ENCODE assay signal across 8 cellular contexts in the genomic region with DNA sequence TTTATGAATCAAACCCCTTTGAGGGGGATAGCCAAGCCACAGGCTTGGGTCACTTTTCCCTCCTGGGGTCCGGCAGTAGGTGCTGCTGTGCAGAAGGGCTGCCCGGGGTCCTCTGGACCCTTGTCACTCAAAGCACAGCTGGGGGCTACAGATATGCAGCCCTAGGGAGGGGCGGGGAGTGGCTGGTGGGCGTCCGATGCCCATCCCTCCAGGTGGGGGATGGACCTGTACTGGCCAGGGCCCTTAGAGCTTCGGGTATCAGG. TPM values are rescaled to one million over a fixed set of nuclear protein-coding genes. Genes with fewer than 3 reads are reported as not detected.
DNase-seq lines count a peak whose midpoint lies in the region; TF ChIP-seq lines count a peak whose summit lies in the region.
"Had no signal": no experiment of that assay in that cellular context is flagged by ENCODE, and none has a peak within 500 bp of the region (broad histone marks: within the 10 kb centered on the region; RNA-seq: fewer than 3 reads in every experiment).

No MANE protein-coding gene starts in this region.

- H3K4me1 ChIP-seq in HUES64 (ENCODE audit: insufficient read depth, low read length): peaks cover 39% of the 10 kb centered on the region
- peaks cover 35 to 65% of the 10 kb centered on the region in 2 donors for H3K4me1 ChIP-seq in adrenal gland (replicated peaks in 1 of 2)
- H3K4me1 ChIP-seq in subcutaneous abdominal adipose tissue (ENCODE audit: control insufficient read depth in 5 of 5, insufficient read depth in 5 of 5, low read length in 5 of 5): peaks cover 0 to 81% (median 68%) of the 10 kb centered on the region in 5 donors

- POLR2A ChIA-PET in HEK293T (lab: Yijun Ruan, JAX): no interaction called here

- no peak for TF ChIP-seq POLR2A in adrenal gland (IDR thresholded peaks at IDR 0.05)

- TF ChIP-seq CTCF in adrenal gland (IDR thresholded peaks at IDR 0.05): no peak
- no peak for TF ChIP-seq CTCF in kidney epithelial cell (IDR thresholded peaks at IDR 0.05; ENCODE audit: insufficient read depth, low read length, poor library complexity, severe bottlenecking)

- H3K9me3 ChIP-seq in HUES64 (ENCODE audit: insufficient read depth, low read depth, low read length) (no peaks in the 10 kb centered on the region), adrenal gland (replicated peaks in 1 of 3) (no peaks in the 10 kb centered on the region), subcutaneous abdominal adipose tissue (ENCODE audit: control insufficient read depth in 5 of 5, low read length in 5 of 5) (no peaks in the 10 kb centered on the region)

- peak overlapping the region; percentile 71 for H3K4me3 ChIP-seq in HUES64 (ENCODE audit: low read length)
- peak overlapping the region in 3 of 4 donors; percentile 29 to 60 (median 42) for H3K4me3 ChIP-seq in adrenal gland
- peak overlapping the region; percentile 66 for H3K4me3 ChIP-seq in kidney epithelial cell (ENCODE audit: low read depth, low read length)
- H3K4me3 ChIP-seq in subcutaneous abdominal adipose tissue (ENCODE audit: low read depth in 1 of 5, low read length in 5 of 5): peak overlapping the region; percentile 76 to 86 (median 81)

- H3K27ac ChIP-seq in HUES64 (ENCODE audit: low read depth, low read length) (no peak overlapping the region), adrenal gland (peak overlapping the region in 4 of 5 donors; percentile 37 to 90 (median 68)), subcutaneous abdominal adipose tissue (ENCODE audit: low read depth, low read length) (peak overlapping the region; percentile 94)

- CTCF ChIA-PET in HEK293T (lab: Yijun Ruan, JAX): no interaction called here

- H3K36me3 ChIP-seq in HUES64 (ENCODE audit: insufficient read depth, low read length) (no peaks in the 10 kb centered on the region), adrenal gland (replicated peaks in 1 of 2) (no peaks in the 10 kb centered on the region), kidney epithelial cell (ENCODE audit: control insufficient read depth, insufficient read depth, low read length) (no peaks in the 10 kb centered on the region), subcutaneous abdominal adipose tissue (ENCODE audit: control insufficient read depth in 5 of 5, insufficient read depth in 5 of 5, low read length in 5 of 5) (peaks cover 0 to 4% (median 2%) of the 10 kb centered on the region in 5 donors)

- 17% methylated on average over 6 of the region's 6 CpGs for WGBS in HUES64
- 19 to 48% (median 40%) methylated on average over 3 to 6 of the region's 6 CpGs for WGBS in adrenal gland, 4 donors

- intact Hi-C loops in adrenal gland (cut with DNase I): no loop called here

- H3K9ac ChIP-seq in HUES64 (ENCODE audit: low read depth, low read length) (peak overlapping the region; percentile 60), subcutaneous abdominal adipose tissue (ENCODE audit: low read length in 5 of 5) (peak overlapping the region; percentile 48 to 84 (median 73))

- H3K27me3 ChIP-seq in HUES64 (ENCODE audit: insufficient read depth, low read length) (no peaks in the 10 kb centered on the region), adrenal gland (no peaks in the 10 kb centered on the region), kidney epithelial cell (ENCODE audit: control insufficient read depth, insufficient read depth, low read length) (no peaks in the 10 kb centered on the region), subcutaneous abdominal adipose tissue (ENCODE audit: control insufficient read depth in 5 of 5, insufficient read depth in 4 of 5, low read length in 5 of 5) (no peaks in the 10 kb centered on the region)

- DNase-seq in adrenal gland (no peak), kidney epithelial cell (ENCODE audit: low read depth) (no peak), dermis blood vessel endothelial cell (no peak), HEK293T (ENCODE audit: extremely low spot score) (no peak), DMS79 (lab: John Stamatoyannopoulos, UW) (no peak)

TF ChIP-seq in HEK293T, 16 proteins besides CTCF, POLR2A, EP300 and RAD21:
- TF ChIP-seq ARNT (IDR thresholded peaks at IDR 0.05) (no peak), SP1 (IDR thresholded peaks at IDR 0.05) (no peak), FOXM1 (IDR thresholded peaks at IDR 0.05; ENCODE audit: borderline replicate concordance) (no peak), SUZ12 (IDR thresholded peaks at IDR 0.05) (no peak), NFRKB (IDR thresholded peaks at IDR 0.05) (no peak), LEF1 (IDR thresholded peaks at IDR 0.05; ENCODE audit: borderline replicate concordance) (no peak), TARDBP (IDR thresholded peaks at IDR 0.05) (no peak), BHLHE40 (IDR thresholded peaks at IDR 0.05; ENCODE audit: borderline replicate concordance) (no peak), CTBP1 (IDR thresholded peaks at IDR 0.05; ENCODE audit: borderline replicate concordance) (no peak), L3MBTL2 (conservative IDR thresholded peaks at IDR 0.05) (no peak), FOXA1 (IDR thresholded peaks at IDR 0.05) (no peak), HDGF (IDR thresholded peaks at IDR 0.05; ENCODE audit: borderline replicate concordance) (no peak), FOXK2 (IDR thresholded peaks at IDR 0.05) (no peak), ELF4 (IDR thresholded peaks at IDR 0.05) (no peak), ZNF384 (IDR thresholded peaks at IDR 0.05) (no peak)
- TF ChIP-seq, protein P1, sequence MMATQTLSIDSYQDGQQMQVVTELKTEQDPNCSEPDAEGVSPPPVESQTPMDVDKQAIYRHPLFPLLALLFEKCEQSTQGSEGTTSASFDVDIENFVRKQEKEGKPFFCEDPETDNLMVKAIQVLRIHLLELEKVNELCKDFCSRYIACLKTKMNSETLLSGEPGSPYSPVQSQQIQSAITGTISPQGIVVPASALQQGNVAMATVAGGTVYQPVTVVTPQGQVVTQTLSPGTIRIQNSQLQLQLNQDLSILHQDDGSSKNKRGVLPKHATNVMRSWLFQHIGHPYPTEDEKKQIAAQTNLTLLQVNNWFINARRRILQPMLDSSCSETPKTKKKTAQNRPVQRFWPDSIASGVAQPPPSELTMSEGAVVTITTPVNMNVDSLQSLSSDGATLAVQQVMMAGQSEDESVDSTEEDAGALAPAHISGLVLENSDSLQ (IDR thresholded peaks at IDR 0.05): no peak
TF ChIP-seq in HEK293T: peak in this region for 0.

RNA-seq across cellular contexts. Expression of gene VASN, which starts 0.6 kb away (rescaled TPM):
- 6.1 TPM for polyA plus RNA-seq in HUES64 (2013, experiment 1 of 2)
- 7.2 TPM for polyA plus RNA-seq in HUES64 (2013, experiment 2 of 2)
- total RNA-seq in adrenal gland: 10 to 100 TPM; 16.1 to 44.7 (median 27.4) TPM
- 10 to 100 TPM in 2 of 3 donors, under 1 TPM in 1; 0.77 to 23.9 (median 15.5) TPM for polyA plus RNA-seq in adrenal gland
- 60.4 and 73.5 TPM in 2 replicates for total RNA-seq in kidney epithelial cell
- 1.9 and 2.2 TPM in 2 replicates for total RNA-seq in dermis blood vessel endothelial cell
- total RNA-seq: T-helper 2 cell treated with Interferon-gamma antibody and Interleukin-4, amounts not matched to agents 100 ng/mL and 5 ng/mL, for 36 hours had no signal

RNA-seq across cellular contexts. Expression of gene PAM16, which starts 21.1 kb away (rescaled TPM):
- 71.8 TPM for polyA plus RNA-seq in HUES64 (2013, experiment 1 of 2)
- polyA plus RNA-seq in HUES64 (2013, experiment 2 of 2): 66.8 TPM
- total RNA-seq in adrenal gland (10 to 100 TPM; 35.5 to 68.8 (median 54.0) TPM), kidney epithelial cell (58.1 and 62.8 TPM in 2 replicates), dermis blood vessel endothelial cell (11.6 and 15.5 TPM in 2 replicates)
- polyA plus RNA-seq in adrenal gland: 100 to 1,000 TPM in 2 of 3 donors, 10 to 100 TPM in 1; 25.0 to 310 (median 285) TPM

RNA-seq across cellular contexts. Expression of gene CORO7, which starts 44.1 kb away (rescaled TPM):
- 10.0 TPM for polyA plus RNA-seq in HUES64 (2013, experiment 1 of 2)
- 14.5 TPM for polyA plus RNA-seq in HUES64 (2013, experiment 2 of 2)
- total RNA-seq in adrenal gland (10 to 100 TPM; 23.0 to 56.5 (median 35.8) TPM), kidney epithelial cell (57.3 and 76.2 TPM in 2 replicates), dermis blood vessel endothelial cell (44.9 and 58.0 TPM in 2 replicates)
- 10 to 100 TPM in 2 of 3 donors, 1 to 10 TPM in 1; 4.3 to 61.0 (median 27.9) TPM for polyA plus RNA-seq in adrenal gland

RNA-seq across cellular contexts. Expression of gene DNAJA3, which starts 53.4 kb away (rescaled TPM):
- 39.6 TPM for polyA plus RNA-seq in HUES64 (2013, experiment 1 of 2)
- 40.3 TPM for polyA plus RNA-seq in HUES64 (2013, experiment 2 of 2)
- total RNA-seq in adrenal gland: 100 to 1,000 TPM in 2 of 8 donors, 10 to 100 TPM in 6; 55.0 to 122 (median 76.5) TPM
- 100 to 1,000 TPM in 1 of 3 donors, 10 to 100 TPM in 2; 21.9 to 166 (median 25.6) TPM for polyA plus RNA-seq in adrenal gland
- 71.2 and 77.6 TPM in 2 replicates for total RNA-seq in kidney epithelial cell
- total RNA-seq in dermis blood vessel endothelial cell: 41.0 and 58.9 TPM in 2 replicates

RNA-seq across cellular contexts. Expression of gene GLIS2, which starts 56.4 kb away (rescaled TPM):
- 7.1 TPM for polyA plus RNA-seq in HUES64 (2013, experiment 1 of 2)
- polyA plus RNA-seq in HUES64 (2013, experiment 2 of 2): 7.9 TPM
- 10 to 100 TPM; 11.9 to 36.2 (median 18.6) TPM for total RNA-seq in adrenal gland
- polyA plus RNA-seq in adrenal gland: 10 to 100 TPM in 2 of 3 donors, 1 to 10 TPM in 1; 2.0 to 16.7 (median 13.4) TPM
- 11.5 and 14.7 TPM in 2 replicates for total RNA-seq in kidney epithelial cell
- 0.79 and 1.2 TPM in 2 replicates for total RNA-seq in dermis blood vessel endothelial cell
